ENCODE assay signal across 1 cellular context in the genomic region with DNA sequence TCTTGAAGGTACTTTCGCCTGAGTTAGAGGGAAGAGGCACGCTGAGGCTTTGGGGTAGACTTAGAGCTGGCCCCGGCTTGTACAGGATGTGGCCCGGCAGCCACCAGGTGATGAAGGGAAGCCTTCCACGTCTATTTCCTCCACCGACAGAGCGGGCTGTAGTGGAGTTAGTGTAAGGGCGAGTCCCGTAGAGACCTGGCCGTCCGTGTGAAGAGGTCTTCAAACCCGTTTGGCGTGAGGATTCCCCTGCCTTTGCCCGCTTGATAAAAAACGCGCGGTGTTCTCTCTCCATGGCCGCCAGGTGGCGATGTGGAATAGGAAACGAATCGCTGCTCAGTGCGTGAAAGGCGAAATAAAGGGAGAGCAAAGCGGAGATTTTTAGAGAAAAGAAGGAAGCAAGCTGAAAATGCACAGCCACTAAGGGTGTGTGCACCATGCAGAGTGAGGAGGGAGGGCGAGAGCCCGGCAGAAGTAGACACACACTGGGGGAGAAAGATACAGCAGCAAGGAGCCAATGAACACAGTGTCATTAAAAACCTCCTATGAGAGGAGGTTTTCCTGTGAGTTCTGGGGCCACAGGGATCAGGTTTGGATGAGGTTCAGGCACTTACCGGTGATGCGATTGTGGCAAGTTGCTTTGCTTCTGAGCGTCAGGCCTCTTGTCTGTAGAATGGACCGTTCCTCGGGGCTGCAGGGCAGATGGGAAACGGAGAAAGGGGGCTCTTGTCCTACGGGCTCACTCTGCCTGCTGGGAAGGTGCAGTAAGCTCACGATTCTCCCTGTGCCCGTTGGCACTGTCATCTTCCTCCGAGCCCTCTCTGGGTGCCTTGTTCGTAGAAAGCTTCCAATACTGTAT.
A peak's percentile ranks its signal among the peaks of the same experiment; 100 is the strongest.
TF ChIP-seq lines count a peak whose summit lies in the region.

No MANE protein-coding gene starts in this region.

TF ChIP-seq in K562, 482 proteins besides CTCF, POLR2A, EP300 and RAD21 (continued from another document and continues in another):
- TF ChIP-seq ZNF395 (CRISPR knock-in tag; IDR thresholded peaks at IDR 0.05) (no peak), ZNF431 (CRISPR knock-in tag; IDR thresholded peaks at IDR 0.05) (no peak), NFYB (IDR thresholded peaks at IDR 0.05; ENCODE audit: extremely low read depth, insufficient read length) (no peak), DMBX1 (CRISPR knock-in tag; IDR thresholded peaks at IDR 0.05; ENCODE audit: borderline replicate concordance) (no peak), ZNF586 (CRISPR knock-in tag; conservative IDR thresholded peaks at IDR 0.05) (no peak), ZNF398 (CRISPR knock-in tag; IDR thresholded peaks at IDR 0.05) (no peak), ZNF589 (CRISPR knock-in tag; IDR thresholded peaks at IDR 0.05; ENCODE audit: low read depth) (no peak), HDAC8 (tag; IDR thresholded peaks at IDR 0.05) (no peak), KLF16 (IDR thresholded peaks at IDR 0.05) (peak; percentile 7; the same call in 1 of the 2 replicates), EP400 (IDR thresholded peaks at IDR 0.05) (0 out of 2 replicates have a peak, but pooled peaks have one; percentile 20), ARID3B (CRISPR knock-in tag; IDR thresholded peaks at IDR 0.05; ENCODE audit: borderline replicate concordance) (no peak), GABPB1 (CRISPR knock-in tag; IDR thresholded peaks at IDR 0.05) (no peak), MAFG (tag; conservative IDR thresholded peaks at IDR 0.05) (no peak), SNAPC5 (CRISPR knock-in tag; IDR thresholded peaks at IDR 0.05) (no peak), TBP (optimal IDR thresholded peaks at IDR 0.05; ENCODE audit: low read depth, low read length) (no peak), RCOR1 (IDR thresholded peaks at IDR 0.05; ENCODE audit: borderline replicate concordance in 1 of 2, low read depth in 2 of 2, low read length in 2 of 2) (peak in 1 of 2 experiments; percentile 76; a peak in 2 of 4 replicates), NR2C1 (IDR thresholded peaks at IDR 0.05) (no peak), NR2C1 (tag; IDR thresholded peaks at IDR 0.05) (no peak), IRF2 (CRISPR knock-in tag; IDR thresholded peaks at IDR 0.05) (no peak), ZNF134 (CRISPR knock-in tag; conservative IDR thresholded peaks at IDR 0.05) (no peak), DACH1 (IDR thresholded peaks at IDR 0.05; ENCODE audit: partially characterized antibody) (no peak), ZNF124 (CRISPR knock-in tag; IDR thresholded peaks at IDR 0.05) (no peak), ZZZ3 (IDR thresholded peaks at IDR 0.05) (no peak), E2F6 (IDR thresholded peaks at IDR 0.05; ENCODE audit: borderline replicate concordance in 1 of 2, extremely low read depth in 1 of 2, insufficient read depth in 1 of 2, insufficient read length in 1 of 2, low read depth in 1 of 2, low read length in 1 of 2, poor library complexity in 1 of 2, severe bottlenecking in 1 of 2) (peak; percentile 15 to 37), MGA (IDR thresholded peaks at IDR 0.05) (peak; percentile 30), SNIP1 (IDR thresholded peaks at IDR 0.05; ENCODE audit: low read depth) (no peak), KDM4B (IDR thresholded peaks at IDR 0.05; ENCODE audit: borderline replicate concordance in 2 of 2, low read depth in 1 of 2) (no peak; a peak in 1 of 4 replicates), MIER1 (IDR thresholded peaks at IDR 0.05; ENCODE audit: low read depth) (no peak)
- TF ChIP-seq, protein P1, sequence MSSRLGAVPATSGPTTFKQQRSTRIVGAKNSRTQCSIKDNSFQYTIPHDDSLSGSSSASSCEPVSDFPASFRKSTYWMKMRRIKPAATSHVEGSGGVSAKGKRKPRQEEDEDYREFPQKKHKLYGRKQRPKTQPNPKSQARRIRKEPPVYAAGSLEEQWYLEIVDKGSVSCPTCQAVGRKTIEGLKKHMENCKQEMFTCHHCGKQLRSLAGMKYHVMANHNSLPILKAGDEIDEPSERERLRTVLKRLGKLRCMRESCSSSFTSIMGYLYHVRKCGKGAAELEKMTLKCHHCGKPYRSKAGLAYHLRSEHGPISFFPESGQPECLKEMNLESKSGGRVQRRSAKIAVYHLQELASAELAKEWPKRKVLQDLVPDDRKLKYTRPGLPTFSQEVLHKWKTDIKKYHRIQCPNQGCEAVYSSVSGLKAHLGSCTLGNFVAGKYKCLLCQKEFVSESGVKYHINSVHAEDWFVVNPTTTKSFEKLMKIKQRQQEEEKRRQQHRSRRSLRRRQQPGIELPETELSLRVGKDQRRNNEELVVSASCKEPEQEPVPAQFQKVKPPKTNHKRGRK (tag; IDR thresholded peaks at IDR 0.05), result 0 out of 2 replicates have a peak, but pooled peaks have one; percentile 17
- TF ChIP-seq, protein P2, sequence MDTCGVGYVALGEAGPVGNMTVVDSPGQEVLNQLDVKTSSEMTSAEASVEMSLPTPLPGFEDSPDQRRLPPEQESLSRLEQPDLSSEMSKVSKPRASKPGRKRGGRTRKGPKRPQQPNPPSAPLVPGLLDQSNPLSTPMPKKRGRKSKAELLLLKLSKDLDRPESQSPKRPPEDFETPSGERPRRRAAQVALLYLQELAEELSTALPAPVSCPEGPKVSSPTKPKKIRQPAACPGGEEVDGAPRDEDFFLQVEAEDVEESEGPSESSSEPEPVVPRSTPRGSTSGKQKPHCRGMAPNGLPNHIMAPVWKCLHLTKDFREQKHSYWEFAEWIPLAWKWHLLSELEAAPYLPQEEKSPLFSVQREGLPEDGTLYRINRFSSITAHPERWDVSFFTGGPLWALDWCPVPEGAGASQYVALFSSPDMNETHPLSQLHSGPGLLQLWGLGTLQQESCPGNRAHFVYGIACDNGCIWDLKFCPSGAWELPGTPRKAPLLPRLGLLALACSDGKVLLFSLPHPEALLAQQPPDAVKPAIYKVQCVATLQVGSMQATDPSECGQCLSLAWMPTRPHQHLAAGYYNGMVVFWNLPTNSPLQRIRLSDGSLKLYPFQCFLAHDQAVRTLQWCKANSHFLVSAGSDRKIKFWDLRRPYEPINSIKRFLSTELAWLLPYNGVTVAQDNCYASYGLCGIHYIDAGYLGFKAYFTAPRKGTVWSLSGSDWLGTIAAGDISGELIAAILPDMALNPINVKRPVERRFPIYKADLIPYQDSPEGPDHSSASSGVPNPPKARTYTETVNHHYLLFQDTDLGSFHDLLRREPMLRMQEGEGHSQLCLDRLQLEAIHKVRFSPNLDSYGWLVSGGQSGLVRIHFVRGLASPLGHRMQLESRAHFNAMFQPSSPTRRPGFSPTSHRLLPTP (IDR thresholded peaks at IDR 0.05; ENCODE audit: borderline replicate concordance, extremely low read depth, insufficient read length), result no peak
